ENCODE assay signal across 8 cellular contexts in the genomic region with DNA sequence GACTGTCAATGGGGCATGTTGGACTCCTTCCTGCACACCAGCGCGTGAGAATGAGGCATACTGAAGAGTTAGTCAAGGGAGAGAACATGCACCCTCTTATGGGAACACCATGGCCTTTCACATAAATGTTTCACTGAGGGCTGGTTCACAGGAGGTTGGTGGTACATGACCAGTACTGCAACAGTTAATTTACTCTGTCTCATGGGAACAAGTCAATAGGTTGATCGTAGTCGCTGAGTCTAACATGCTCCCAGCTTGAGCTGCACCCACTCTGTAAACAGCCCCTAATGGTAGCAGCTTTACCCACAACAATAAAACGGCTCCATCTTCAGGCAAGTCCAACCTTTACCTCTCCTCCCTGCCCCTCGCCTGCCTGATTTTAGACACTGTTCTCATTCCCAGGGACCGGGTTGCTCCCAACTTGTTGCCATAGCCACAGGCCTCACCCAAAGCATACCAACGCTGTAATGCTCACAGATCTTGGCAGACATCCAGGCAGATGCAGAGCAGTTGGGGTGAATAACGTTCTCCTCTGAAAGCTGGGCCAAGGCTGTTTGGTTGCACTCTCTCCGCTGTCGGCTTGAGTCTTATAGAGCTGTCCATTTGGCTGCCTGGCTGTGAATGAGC.
DNase-seq lines count a peak whose midpoint lies in the region; ATAC-seq and TF ChIP-seq lines count a peak whose summit lies in the region.

No MANE protein-coding gene starts in this region.

- H3K4me3 ChIP-seq in Loucy (ENCODE audit: low read length, poor library complexity, severe bottlenecking), result peak overlapping the region; percentile 62

- no peaks in the 10 kb centered on the region for H3K27me3 ChIP-seq in Loucy (ENCODE audit: insufficient read depth, low read length, poor library complexity, severe bottlenecking)

- H3K79me2 ChIP-seq in Loucy (ENCODE audit: insufficient read depth, low read length), result no peaks in the 10 kb centered on the region; the same call in 1 of the 2 replicates

- peaks cover 3% of the 10 kb centered on the region; the same call in 1 of the 2 replicates for H3F3A ChIP-seq in Loucy (ENCODE audit: low read depth)

- DNase-seq in AG08395 (ENCODE audit: low spot score), result peak; percentile 95
- peak; percentile 90 for DNase-seq in SHP77 treated with DMSO at 0.1 percent for 48 hours (lab: John Stamatoyannopoulos, UW)
- DNase-seq in glomerular visceral epithelial cell (ENCODE audit: extremely low spot score), result peak; percentile 69
- peak; percentile 86 for DNase-seq in posterior vena cava (ENCODE audit: low spot score)

- peak overlapping the region; percentile 41 for H2AFZ ChIP-seq in Loucy (ENCODE audit: low read length)

- intact Hi-C loops in posterior vena cava (cut with DNase I), result no loop called here

- TF ChIP-seq CTCF in Loucy (conservative IDR thresholded peaks at IDR 0.05; ENCODE audit: low read length), result peak; percentile 37; the same call in 1 of the 2 replicates

- ATAC-seq in HG02798 (IDR thresholded peaks at IDR 0.05; ENCODE audit: poor library complexity, unreplicated experiment), result no peak
- ATAC-seq in HG02623 (IDR thresholded peaks at IDR 0.05; ENCODE audit: unreplicated experiment), result no peak
- no peak for ATAC-seq in HG03342 (IDR thresholded peaks at IDR 0.05; ENCODE audit: unreplicated experiment)

- H3K36me3 ChIP-seq in Loucy (ENCODE audit: insufficient read depth, low read length), result no peaks in the 10 kb centered on the region

- peak overlapping the region; percentile 52 for H3K4me2 ChIP-seq in Loucy (ENCODE audit: low read depth, low read length, poor library complexity, severe bottlenecking)

- no peaks in the 10 kb centered on the region for H3K9me3 ChIP-seq in Loucy (ENCODE audit: insufficient read depth, low read depth, low read length)

- H3K9me2 ChIP-seq in Loucy (replicated peaks; ENCODE audit: low read depth, low read length), result no peaks in the 10 kb centered on the region

- peaks cover 74% of the 10 kb centered on the region for H3K4me1 ChIP-seq in Loucy (ENCODE audit: insufficient read depth, low read length, poor library complexity, severe bottlenecking)

- H4K20me1 ChIP-seq in Loucy (ENCODE audit: insufficient read depth, low read length, poor library complexity, severe bottlenecking), result no peaks in the 10 kb centered on the region

- H3K9ac ChIP-seq in Loucy (ENCODE audit: low read depth, low read length, poor library complexity, severe bottlenecking), result peak overlapping the region; percentile 75
